Comparison of ENCODE assay signal across 2 cellular contexts in the genomic region with DNA sequence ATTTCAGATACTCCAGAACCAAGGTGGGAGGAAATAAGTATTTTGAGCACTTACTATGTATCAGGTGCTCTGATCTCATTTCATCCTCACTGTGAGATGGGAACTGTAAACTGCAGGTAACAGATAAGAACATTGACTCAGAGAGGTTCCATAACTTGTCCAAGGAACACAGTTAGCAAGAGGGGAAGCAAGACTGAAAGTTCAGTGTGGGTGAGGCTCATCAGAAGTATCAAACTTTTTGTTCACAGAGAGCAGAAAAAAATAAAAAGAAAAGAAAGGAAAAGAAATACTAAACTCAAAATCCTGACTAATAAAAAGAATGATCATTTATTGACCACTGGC.
TF ChIP-seq lines count a peak whose summit lies in the region.

No MANE protein-coding gene starts in this region.

TF ChIP-seq in GM23338, 12 proteins besides CTCF, POLR2A, EP300 and RAD21 (continued from another document):
- TF ChIP-seq, protein P1, sequence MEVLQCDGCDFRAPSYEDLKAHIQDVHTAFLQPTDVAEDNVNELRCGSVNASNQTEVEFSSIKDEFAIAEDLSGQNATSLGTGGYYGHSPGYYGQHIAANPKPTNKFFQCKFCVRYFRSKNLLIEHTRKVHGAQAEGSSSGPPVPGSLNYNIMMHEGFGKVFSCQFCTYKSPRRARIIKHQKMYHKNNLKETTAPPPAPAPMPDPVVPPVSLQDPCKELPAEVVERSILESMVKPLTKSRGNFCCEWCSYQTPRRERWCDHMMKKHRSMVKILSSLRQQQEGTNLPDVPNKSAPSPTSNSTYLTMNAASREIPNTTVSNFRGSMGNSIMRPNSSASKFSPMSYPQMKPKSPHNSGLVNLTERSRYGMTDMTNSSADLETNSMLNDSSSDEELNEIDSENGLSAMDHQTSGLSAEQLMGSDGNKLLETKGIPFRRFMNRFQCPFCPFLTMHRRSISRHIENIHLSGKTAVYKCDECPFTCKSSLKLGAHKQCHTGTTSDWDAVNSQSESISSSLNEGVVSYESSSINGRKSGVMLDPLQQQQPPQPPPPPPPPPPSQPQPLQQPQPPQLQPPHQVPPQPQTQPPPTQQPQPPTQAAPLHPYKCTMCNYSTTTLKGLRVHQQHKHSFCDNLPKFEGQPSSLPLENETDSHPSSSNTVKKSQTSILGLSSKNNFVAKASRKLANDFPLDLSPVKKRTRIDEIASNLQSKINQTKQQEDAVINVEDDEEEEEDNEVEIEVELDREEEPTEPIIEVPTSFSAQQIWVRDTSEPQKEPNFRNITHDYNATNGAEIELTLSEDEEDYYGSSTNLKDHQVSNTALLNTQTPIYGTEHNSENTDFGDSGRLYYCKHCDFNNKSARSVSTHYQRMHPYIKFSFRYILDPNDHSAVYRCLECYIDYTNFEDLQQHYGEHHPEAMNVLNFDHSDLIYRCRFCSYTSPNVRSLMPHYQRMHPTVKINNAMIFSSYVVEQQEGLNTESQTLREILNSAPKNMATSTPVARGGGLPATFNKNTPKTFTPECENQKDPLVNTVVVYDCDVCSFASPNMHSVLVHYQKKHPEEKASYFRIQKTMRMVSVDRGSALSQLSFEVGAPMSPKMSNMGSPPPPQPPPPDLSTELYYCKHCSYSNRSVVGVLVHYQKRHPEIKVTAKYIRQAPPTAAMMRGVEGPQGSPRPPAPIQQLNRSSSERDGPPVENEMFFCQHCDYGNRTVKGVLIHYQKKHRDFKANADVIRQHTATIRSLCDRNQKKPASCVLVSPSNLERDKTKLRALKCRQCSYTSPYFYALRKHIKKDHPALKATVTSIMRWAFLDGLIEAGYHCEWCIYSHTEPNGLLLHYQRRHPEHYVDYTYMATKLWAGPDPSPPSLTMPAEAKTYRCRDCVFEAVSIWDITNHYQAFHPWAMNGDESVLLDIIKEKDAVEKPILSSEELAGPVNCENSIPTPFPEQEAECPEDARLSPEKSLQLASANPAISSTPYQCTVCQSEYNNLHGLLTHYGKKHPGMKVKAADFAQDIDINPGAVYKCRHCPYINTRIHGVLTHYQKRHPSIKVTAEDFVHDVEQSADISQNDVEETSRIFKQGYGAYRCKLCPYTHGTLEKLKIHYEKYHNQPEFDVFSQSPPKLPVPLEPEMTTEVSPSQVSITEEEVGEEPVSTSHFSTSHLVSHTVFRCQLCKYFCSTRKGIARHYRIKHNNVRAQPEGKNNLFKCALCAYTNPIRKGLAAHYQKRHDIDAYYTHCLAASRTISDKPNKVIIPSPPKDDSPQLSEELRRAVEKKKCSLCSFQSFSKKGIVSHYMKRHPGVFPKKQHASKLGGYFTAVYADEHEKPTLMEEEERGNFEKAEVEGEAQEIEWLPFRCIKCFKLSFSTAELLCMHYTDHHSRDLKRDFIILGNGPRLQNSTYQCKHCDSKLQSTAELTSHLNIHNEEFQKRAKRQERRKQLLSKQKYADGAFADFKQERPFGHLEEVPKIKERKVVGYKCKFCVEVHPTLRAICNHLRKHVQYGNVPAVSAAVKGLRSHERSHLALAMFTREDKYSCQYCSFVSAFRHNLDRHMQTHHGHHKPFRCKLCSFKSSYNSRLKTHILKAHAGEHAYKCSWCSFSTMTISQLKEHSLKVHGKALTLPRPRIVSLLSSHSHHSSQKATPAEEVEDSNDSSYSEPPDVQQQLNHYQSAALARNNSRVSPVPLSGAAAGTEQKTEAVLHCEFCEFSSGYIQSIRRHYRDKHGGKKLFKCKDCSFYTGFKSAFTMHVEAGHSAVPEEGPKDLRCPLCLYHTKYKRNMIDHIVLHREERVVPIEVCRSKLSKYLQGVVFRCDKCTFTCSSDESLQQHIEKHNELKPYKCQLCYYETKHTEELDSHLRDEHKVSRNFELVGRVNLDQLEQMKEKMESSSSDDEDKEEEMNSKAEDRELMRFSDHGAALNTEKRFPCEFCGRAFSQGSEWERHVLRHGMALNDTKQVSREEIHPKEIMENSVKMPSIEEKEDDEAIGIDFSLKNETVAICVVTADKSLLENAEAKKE (CRISPR knock-in tag; IDR thresholded peaks at IDR 0.05) = no peak
- TF ChIP-seq NANOG (IDR thresholded peaks at IDR 0.05; ENCODE audit: borderline replicate concordance) = no peak
TF ChIP-seq in GM23338: peak in this region for 0.

TF ChIP-seq in SK-N-SH treated with all-trans-retinoic acid at 6 μM for 48 hours, 23 proteins besides CTCF, POLR2A, EP300 and RAD21 (continued from another document):
- TF ChIP-seq, protein P2, sequence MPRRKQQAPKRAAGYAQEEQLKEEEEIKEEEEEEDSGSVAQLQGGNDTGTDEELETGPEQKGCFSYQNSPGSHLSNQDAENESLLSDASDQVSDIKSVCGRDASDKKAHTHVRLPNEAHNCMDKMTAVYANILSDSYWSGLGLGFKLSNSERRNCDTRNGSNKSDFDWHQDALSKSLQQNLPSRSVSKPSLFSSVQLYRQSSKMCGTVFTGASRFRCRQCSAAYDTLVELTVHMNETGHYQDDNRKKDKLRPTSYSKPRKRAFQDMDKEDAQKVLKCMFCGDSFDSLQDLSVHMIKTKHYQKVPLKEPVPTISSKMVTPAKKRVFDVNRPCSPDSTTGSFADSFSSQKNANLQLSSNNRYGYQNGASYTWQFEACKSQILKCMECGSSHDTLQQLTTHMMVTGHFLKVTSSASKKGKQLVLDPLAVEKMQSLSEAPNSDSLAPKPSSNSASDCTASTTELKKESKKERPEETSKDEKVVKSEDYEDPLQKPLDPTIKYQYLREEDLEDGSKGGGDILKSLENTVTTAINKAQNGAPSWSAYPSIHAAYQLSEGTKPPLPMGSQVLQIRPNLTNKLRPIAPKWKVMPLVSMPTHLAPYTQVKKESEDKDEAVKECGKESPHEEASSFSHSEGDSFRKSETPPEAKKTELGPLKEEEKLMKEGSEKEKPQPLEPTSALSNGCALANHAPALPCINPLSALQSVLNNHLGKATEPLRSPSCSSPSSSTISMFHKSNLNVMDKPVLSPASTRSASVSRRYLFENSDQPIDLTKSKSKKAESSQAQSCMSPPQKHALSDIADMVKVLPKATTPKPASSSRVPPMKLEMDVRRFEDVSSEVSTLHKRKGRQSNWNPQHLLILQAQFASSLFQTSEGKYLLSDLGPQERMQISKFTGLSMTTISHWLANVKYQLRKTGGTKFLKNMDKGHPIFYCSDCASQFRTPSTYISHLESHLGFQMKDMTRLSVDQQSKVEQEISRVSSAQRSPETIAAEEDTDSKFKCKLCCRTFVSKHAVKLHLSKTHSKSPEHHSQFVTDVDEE (CRISPR knock-in tag; IDR thresholded peaks at IDR 0.05) = no peak
